ENCODE assay signal across 26 cellular contexts in the genomic region with DNA sequence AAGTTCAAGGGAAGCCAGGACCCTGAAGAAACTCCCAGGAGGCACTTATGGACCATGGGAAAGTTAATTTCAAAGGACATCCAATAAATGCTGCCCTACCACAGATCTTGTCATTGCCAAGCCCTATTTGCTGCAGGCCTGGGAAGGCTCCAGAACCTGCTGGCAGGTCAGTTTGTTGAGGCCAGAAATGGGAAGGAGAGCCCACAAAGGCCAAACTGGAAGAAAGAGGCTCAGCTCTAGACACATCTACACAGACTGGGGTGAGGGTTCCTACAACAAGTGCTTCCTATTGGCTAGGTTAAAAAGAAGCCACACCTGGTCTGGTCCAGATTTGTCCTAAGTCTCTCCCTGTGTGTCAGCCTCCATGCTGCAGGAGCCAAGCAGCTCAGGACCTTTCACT.
DNase-seq lines count a peak whose midpoint lies in the region; ATAC-seq and TF ChIP-seq lines count a peak whose summit lies in the region.
"Had no signal": no experiment of that assay in that cellular context is flagged by ENCODE, and none has a peak within 500 bp of the region (broad histone marks: within the 10 kb centered on the region; RNA-seq: fewer than 3 reads in every experiment).

No MANE protein-coding gene starts in this region.

- H3K9me3 ChIP-seq in ovary (no peaks in the 10 kb centered on the region), uterus (no peaks in the 10 kb centered on the region)
- H3K9me3 ChIP-seq: lower lobe of right lung, suprapubic skin had no signal

- no peak for ATAC-seq in HG03469 (IDR thresholded peaks at IDR 0.05; ENCODE audit: unreplicated experiment)
- ATAC-seq: natural killer cell; stimulated activated memory B cell treated with anti-CD40 and anti-IgM and Interleukin-4, amounts not matched to agents 10 μg/mL and 1 μg/mL and 100 μg/mL, for 72 hours had no signal

- no peak for TF ChIP-seq EP300 in ovary (IDR thresholded peaks at IDR 0.05)

- H3K27me3 ChIP-seq in ovary (no peaks in the 10 kb centered on the region), uterus (no peaks in the 10 kb centered on the region)
- H3K27me3 ChIP-seq: foreskin keratinocyte, suprapubic skin had no signal

- intact Hi-C loops in ovary (cut with DNase I), result no loop called here
- intact Hi-C loops in uterus (cut with DNase I; ENCODE audit: low total_unique reads), result no loop called here

- TF ChIP-seq CTCF in ovary (IDR thresholded peaks at IDR 0.05), result no peak
- no peak for TF ChIP-seq CTCF in uterus (IDR thresholded peaks at IDR 0.05)

- H3K4me1 ChIP-seq in ovary (ENCODE audit: insufficient read depth) (peaks cover 15% of the 10 kb centered on the region), uterus (peaks cover 0 to 7% of the 10 kb centered on the region in 2 donors)

- DNase-seq in SK-N-DZ (ENCODE audit: low spot score) (peak; percentile 31), cerebellum (ENCODE audit: low spot score) (peak; percentile 57), ovary (no peak), uterus (no peak), KG1 (lab: John Stamatoyannopoulos, UW) (no peak), T-helper 9 cell (no peak)
- DNase-seq: activated CD4-positive, alpha-beta T cell treated with anti-CD3 and anti-CD28 coated beads, Interleukin-2, amount 10 ng/mL, durations not matched to agents 7 days and 5 days; activated effector memory CD4-positive, alpha-beta T cell treated with anti-CD3 and anti-CD28 coated beads, Interleukin-2, amount 50 U/mL, for 16 hours; activated naive CD8-positive, alpha-beta T cell treated with anti-CD3 and anti-CD28 coated beads for 36 hours; activated T-cell treated with anti-CD3 and anti-CD28 coated beads, Interleukin-2, amount 50 U/mL, for 1 hour; dermis blood vessel endothelial cell; DMS153; foreskin keratinocyte; HCEC 1CT; kidney glomerular epithelial cell; lower lobe of right lung; natural killer cell; NCI-H1694; NCI-H446; occipital lobe; SIG-M5; T1000 had no signal

- H3K4me3 ChIP-seq in ovary (no peak overlapping the region), uterus (no peak overlapping the region)
- H3K4me3 ChIP-seq: lower lobe of right lung, skin epidermis, suprapubic skin had no signal

- H3K27ac ChIP-seq in ovary (peak overlapping the region; percentile 43 to 83), uterus (peak overlapping the region; percentile 88)

- H3K36me3 ChIP-seq in ovary (no peaks in the 10 kb centered on the region), uterus (no peaks in the 10 kb centered on the region)
- H3K36me3 ChIP-seq: lower lobe of right lung, suprapubic skin had no signal

- TF ChIP-seq POLR2A in ovary (IDR thresholded peaks at IDR 0.05) (no peak), uterus (IDR thresholded peaks at IDR 0.05) (no peak)

Comparison
In these comparisons a context has a peak if more than half of its experiments do, and no peak if none do; other contexts are left out.
1. DNase-seq: peak in SK-N-DZ (single experiment) and cerebellum (single experiment); none in ovary (0 of 5), uterus (0 of 2), KG1 (single experiment) and T-helper 9 cell (single experiment).